Comparison of ENCODE assay signal across 29 cellular contexts in genomic region chr10:131646551-131647525, GRCh38.
"Had no signal": no experiment of that assay in that cellular context is flagged by ENCODE, and none has a peak within 500 bp of the region (broad histone marks: within the 10 kb centered on the region; RNA-seq: fewer than 3 reads in every experiment).

No MANE protein-coding gene starts in this region.

- H3K4me1 ChIP-seq: body of pancreas, colonic mucosa, foreskin keratinocyte, heart left ventricle had no signal

- H3K36me3 Mint-ChIP-seq: activated naive CD4-positive, alpha-beta T cell treated with anti-CD3 and anti-CD28 coated beads, Interleukin-2, amount 50 U/mL, for 72 hours; immature natural killer cell; naive thymus-derived CD4-positive, alpha-beta T cell; stimulated activated naive B cell treated with anti-CD40 and anti-IgM and Interleukin-4, amounts not matched to agents 10 μg/mL and 1 μg/mL and 100 μg/mL, for 72 hours had no signal

- H3K9me3 ChIP-seq: body of pancreas, colonic mucosa, heart left ventricle, tibial nerve had no signal

- DNase-seq: activated CD4-positive, alpha-beta T cell treated with anti-CD3 and anti-CD28 coated beads for 48 hours; activated CD4-positive, alpha-beta T cell treated with anti-CD3 and anti-CD28 coated beads, Interleukin-2, amount 50 U/mL, for 48 hours; activated naive CD4-positive, alpha-beta T cell; activated T-cell treated with anti-CD3 and anti-CD28 coated beads, Interleukin-2, amount 50 U/mL, for 48 hours; anterior cingulate cortex; body of pancreas; cerebellar nuclear complex; colonic mucosa; dorsolateral prefrontal cortex; foreskin keratinocyte; heart left ventricle; hypothalamus; immature natural killer cell; midbrain; naive thymus-derived CD4-positive, alpha-beta T cell; occipital lobe; right cardiac atrium; stimulated activated CD4-positive, alpha-beta T cell treated with anti-CD3 and anti-CD28 coated beads, Interleukin-15, amount 100 ng/mL, for 24 hours; stimulated activated CD4-positive, alpha-beta T cell treated with anti-CD3 and anti-CD28 coated beads, Interleukin-2, amount 100 ng/mL, for 24 hours; stimulated activated naive B cell treated with anti-CD40 and anti-IgM and Interleukin-4, amounts not matched to agents 10 μg/mL and 1 μg/mL and 100 μg/mL, for 72 hours; SW 1271; T-helper 9 cell; WERI-Rb-1 had no signal

- H3K4me3 ChIP-seq: body of pancreas, colonic mucosa, dorsolateral prefrontal cortex, heart left ventricle, tibial nerve had no signal

- H3K9me3 Mint-ChIP-seq: T-helper 1 cell treated with Interleukin-12 subunit alpha and Interleukin-12 subunit beta and Interleukin-4 antibody, amounts not matched to agents 30 μg/mL and 1 μg/mL, for 36 hours had no signal

- H3K36me3 ChIP-seq: colonic mucosa, heart left ventricle, tibial nerve, WERI-Rb-1 had no signal

- H3K27ac ChIP-seq: body of pancreas, colonic mucosa, dorsolateral prefrontal cortex, foreskin keratinocyte, heart left ventricle, tibial nerve, WERI-Rb-1 had no signal

- H3K4me3 Mint-ChIP-seq: immature natural killer cell; naive thymus-derived CD4-positive, alpha-beta T cell; stimulated activated naive B cell treated with anti-CD40 and anti-IgM and Interleukin-4, amounts not matched to agents 10 μg/mL and 1 μg/mL and 100 μg/mL, for 72 hours; T-helper 1 cell treated with Interleukin-12 subunit alpha and Interleukin-12 subunit beta and Interleukin-4 antibody, amounts not matched to agents 30 μg/mL and 1 μg/mL, for 36 hours had no signal

- ATAC-seq: activated CD4-positive, CD25-positive, alpha-beta regulatory T cell treated with anti-CD3 and anti-CD28 coated beads, Interleukin-2, amount 50 U/mL, for 24 hours; activated naive CD4-positive, alpha-beta T cell treated with anti-CD3 and anti-CD28 coated beads, Interleukin-2, amount 50 U/mL, for 72 hours; body of pancreas; esophagus mucosa; foreskin keratinocyte; heart left ventricle; left lobe of liver; naive thymus-derived CD4-positive, alpha-beta T cell; right cardiac atrium; stimulated activated naive B cell treated with anti-CD40 and anti-IgM and Interleukin-4, amounts not matched to agents 10 μg/mL and 1 μg/mL and 100 μg/mL, for 72 hours had no signal

- H3K27ac Mint-ChIP-seq: activated naive CD4-positive, alpha-beta T cell treated with anti-CD3 and anti-CD28 coated beads, Interleukin-2, amount 50 U/mL, for 72 hours; immature natural killer cell; naive thymus-derived CD4-positive, alpha-beta T cell; T-helper 1 cell treated with Interleukin-12 subunit alpha and Interleukin-12 subunit beta and Interleukin-4 antibody, amounts not matched to agents 30 μg/mL and 1 μg/mL, for 36 hours had no signal

- H3K27me3 ChIP-seq: body of pancreas, colonic mucosa, foreskin keratinocyte had no signal

- H3K4me1 Mint-ChIP-seq: immature natural killer cell had no signal
